In the genomic region with DNA sequence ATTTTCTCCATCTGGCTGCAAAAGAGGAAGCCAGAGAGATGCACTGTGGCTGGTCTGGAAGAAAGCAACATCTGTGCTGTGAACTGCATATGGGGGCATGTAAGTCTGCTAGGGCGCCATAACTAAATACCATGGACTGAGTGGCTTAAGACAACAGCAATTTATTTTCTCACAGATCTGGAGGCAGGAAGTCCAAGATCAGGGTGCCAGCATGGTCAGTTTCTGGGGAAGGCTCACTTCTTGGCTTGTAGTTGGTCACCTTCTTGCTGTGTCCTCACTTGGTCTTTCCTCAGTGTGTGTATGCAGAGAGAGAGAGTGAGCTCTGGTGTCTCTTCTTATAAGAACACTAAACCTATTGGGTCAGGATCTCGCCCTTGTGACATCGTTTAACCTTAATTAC, we compare ENCODE assay signal across 1 cellular context.
A peak's percentile ranks its signal among the peaks of the same experiment; 100 is the strongest.
TF ChIP-seq lines count a peak whose summit lies in the region.

No MANE protein-coding gene starts in this region.

TF ChIP-seq in K562, 482 proteins besides CTCF, POLR2A, EP300 and RAD21:
- TF ChIP-seq PBX2 (CRISPR knock-in tag; IDR thresholded peaks at IDR 0.05; ENCODE audit: low read depth) (no peak), PBX2 (tag; conservative IDR thresholded peaks at IDR 0.05; ENCODE audit: low read depth) (no peak), BRD9 (IDR thresholded peaks at IDR 0.05; ENCODE audit: low read depth, partially characterized antibody) (no peak), SPI1 (IDR thresholded peaks at IDR 0.05; ENCODE audit: borderline replicate concordance, low read depth, low read length) (peak; percentile 50; the same call in 1 of the 2 replicates)
